12 cellular contexts compared by ENCODE assay signal in the genomic region with DNA sequence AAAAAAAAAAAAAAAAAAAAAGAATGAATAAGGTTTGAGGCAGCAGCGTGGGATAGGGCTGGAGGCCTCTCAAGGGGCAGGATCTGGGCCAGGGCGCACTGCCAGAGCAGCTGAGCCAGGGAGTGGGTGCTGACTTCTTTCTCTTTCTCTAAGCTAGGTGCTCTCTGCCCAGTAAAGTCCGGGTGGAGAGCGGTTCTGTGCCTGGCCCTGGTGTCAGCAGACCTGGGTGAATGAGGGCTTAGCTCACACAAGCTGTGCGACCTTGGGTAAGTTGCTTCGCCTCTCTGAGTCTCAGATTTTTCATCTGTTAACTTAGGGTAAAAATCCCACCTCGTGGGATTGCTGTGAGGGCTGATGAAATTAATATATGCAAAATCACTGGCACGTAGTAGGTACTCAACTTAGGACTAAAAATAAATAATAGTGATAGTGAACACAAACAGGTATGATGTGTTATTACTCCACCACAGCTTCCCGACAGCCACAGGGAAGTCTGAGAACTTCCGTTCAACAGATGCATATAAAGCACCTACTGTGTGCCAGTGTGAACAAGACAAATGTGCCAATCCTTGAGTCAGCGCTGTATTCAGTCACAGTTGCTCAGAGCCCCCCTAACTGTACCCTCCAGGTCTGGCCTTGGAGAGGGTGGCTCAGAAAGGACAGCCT. TPM values are rescaled to one million over a fixed set of nuclear protein-coding genes. Genes with fewer than 3 reads are reported as not detected.
DNase-seq lines count a peak whose midpoint lies in the region; ATAC-seq, FAIRE-seq and TF ChIP-seq lines count a peak whose summit lies in the region.
"Had no signal": no experiment of that assay in that cellular context is flagged by ENCODE, and none has a peak within 500 bp of the region (broad histone marks: within the 10 kb centered on the region; RNA-seq: fewer than 3 reads in every experiment).

No MANE protein-coding gene starts in this region.

- H3K4me1 ChIP-seq in lower lobe of right lung (peaks cover 19% of the 10 kb centered on the region), vagina (peaks cover 49% of the 10 kb centered on the region)

- H3K36me3 ChIP-seq in bronchial epithelial cell (ENCODE audit: control insufficient read depth, insufficient read depth, low read length) = no peaks in the 10 kb centered on the region
- H3K36me3 ChIP-seq in lower lobe of right lung = no peaks in the 10 kb centered on the region
- no peaks in the 10 kb centered on the region for H3K36me3 ChIP-seq in vagina

- H3K9me3 ChIP-seq in lower lobe of right lung (no peaks in the 10 kb centered on the region), vagina (no peaks in the 10 kb centered on the region)

- DNase-seq in Right ventricle myocardium superior (peak; percentile 66), Right ventricle myocardium inferior (ENCODE audit: missing footprints) (no peak), bronchial epithelial cell (ENCODE audit: low read depth) (peak; percentile 62), lower lobe of right lung (no peak), vagina (ENCODE audit: extremely low spot score in 2 of 2) (no peak), globus pallidus (ENCODE audit: low spot score) (no peak), GM19240 (ENCODE audit: insufficient read length, low spot score) (no peak)
- DNase-seq: activated naive CD4-positive, alpha-beta T cell; NCI-H1930 had no signal

- FAIRE-seq in bronchial epithelial cell (lab: Jason Lieb, UNC) = no peak

- H3K27ac ChIP-seq in lower lobe of right lung (no peak overlapping the region), vagina (peak overlapping the region; percentile 75)

- H3K27me3 ChIP-seq in bronchial epithelial cell (ENCODE audit: control insufficient read depth, insufficient read depth, low read length) (no peaks in the 10 kb centered on the region), lower lobe of right lung (ENCODE audit: low read depth) (peaks cover 18% of the 10 kb centered on the region), vagina (no peaks in the 10 kb centered on the region)

- intact Hi-C loops in Right ventricle myocardium superior (cut with DNase I) = no loop called here
- intact Hi-C loops in Right ventricle myocardium inferior (cut with DNase I) = loop anchor here (5.0 kb wide), 1 partner anchor 292 kb away; a partner anchor contains a TSS
- intact Hi-C loops in lower lobe of right lung (cut with DNase I) = no loop called here
- intact Hi-C loops in vagina (cut with DNase I) = loop anchor here (5.0 to 10.0 kb wide), 2 partner anchors 172 to 289 kb away; a partner anchor contains a TSS

- H3K4me3 ChIP-seq in bronchial epithelial cell (ENCODE audit: low read depth, low read length) (no peak overlapping the region), lower lobe of right lung (no peak overlapping the region), vagina (no peak overlapping the region)

- no peak for TF ChIP-seq POLR2A in vagina (IDR thresholded peaks at IDR 0.05)

- ATAC-seq in Right ventricle myocardium superior (ENCODE audit: poor library complexity) (peak; percentile 47), Right ventricle myocardium inferior (no peak), lower lobe of right lung (peak; percentile 5 to 40), GM18867 (IDR thresholded peaks at IDR 0.05; ENCODE audit: unreplicated experiment) (no peak)

- TF ChIP-seq CTCF in bronchial epithelial cell (IDR thresholded peaks at IDR 0.05; ENCODE audit: insufficient read depth, low read length, severe bottlenecking) = no peak
- TF ChIP-seq CTCF in lower lobe of right lung (IDR thresholded peaks at IDR 0.05) = no peak
- no peak for TF ChIP-seq CTCF in vagina (IDR thresholded peaks at IDR 0.05)

RNA-seq across cellular contexts. Expression of a gene that starts 2.0 kb away (rescaled TPM):
- total RNA-seq in Right ventricle myocardium superior (4.5 TPM), Right ventricle myocardium inferior (5.9 TPM), bronchial epithelial cell (0.53 and 0.77 TPM in 2 replicates), lower lobe of right lung (not detected), vagina (0.98 TPM)

RNA-seq across cellular contexts. Expression of a gene that starts 31.9 kb away (rescaled TPM):
- total RNA-seq in Right ventricle myocardium superior (2.5 TPM), Right ventricle myocardium inferior (2.2 TPM), bronchial epithelial cell (under 0.01 and 0.26 TPM in 2 replicates), lower lobe of right lung (0.18 TPM), vagina (not detected)
- total RNA-seq: HT-29 had no signal

RNA-seq across cellular contexts. Expression of a gene that starts 53.6 kb away (rescaled TPM):
- 0.35 TPM for total RNA-seq in Right ventricle myocardium superior
- 0.19 TPM for total RNA-seq in Right ventricle myocardium inferior
- not detected in 2 replicates for total RNA-seq in bronchial epithelial cell
- 0.65 TPM for total RNA-seq in lower lobe of right lung
- 0.25 TPM for total RNA-seq in vagina
- total RNA-seq: HT-29, pulmonary artery endothelial cell had no signal

RNA-seq across cellular contexts. Expression of a gene that starts 57.6 kb away (rescaled TPM):
- total RNA-seq in Right ventricle myocardium superior (3,577 TPM), Right ventricle myocardium inferior (4,074 TPM), bronchial epithelial cell (under 0.01 TPM in 1 of 2 replicates, not detected in the other), lower lobe of right lung (4.9 TPM), vagina (19.4 TPM)
- total RNA-seq: HT-29, pulmonary artery endothelial cell had no signal

Comparison
In these comparisons a context has a peak if more than half of its experiments do, and no peak if none do; other contexts are left out.
1. ATAC-seq: peak in Right ventricle myocardium superior (single experiment) and lower lobe of right lung (2 of 2); none in Right ventricle myocardium inferior (single experiment) and GM18867 (single experiment).
2. DNase-seq: peak in Right ventricle myocardium superior (single experiment) and bronchial epithelial cell (single experiment); none in Right ventricle myocardium inferior (single experiment), lower lobe of right lung (single experiment), vagina (0 of 2), globus pallidus (single experiment) and GM19240 (single experiment).
3. intact Hi-C loops: an anchor here in Right ventricle myocardium inferior (5.0 kb wide) and vagina (5.0 to 10.0 kb wide); none called in Right ventricle myocardium superior and lower lobe of right lung.